8 cellular contexts compared by ENCODE assay signal in genomic region chr1:18913065-18913502, GRCh38.
DNase-seq lines count a peak whose midpoint lies in the region; ATAC-seq and TF ChIP-seq lines count a peak whose summit lies in the region.

No MANE protein-coding gene starts in this region.

- DNase-seq in 8988T, result peak; percentile 95
- peak; percentile 17 to 68 for DNase-seq in NCI-H1930 (lab: John Stamatoyannopoulos, UW)
- peak; percentile 40 for DNase-seq in activated CD4-positive, CD25-positive, alpha-beta regulatory T cell treated with anti-CD3 and anti-CD28 coated beads, Interleukin-2, amount 50 U/mL, for 16 hours (ENCODE audit: low read depth, low spot score)
- DNase-seq in caudate nucleus (lab: John Stamatoyannopoulos, UW), result peak in 57 of 61 donors; percentile 21 to 85 (median 69)
- DNase-seq in kidney tubule cell (ENCODE audit: low spot score), result peak; percentile 92
- DNase-seq in stimulated activated CD4-positive, alpha-beta T cell treated with anti-CD3 and anti-CD28 coated beads, Interleukin-1b, Interleukin-23, amount 100 ng/mL, for 48 hours, result peak; percentile 72

- ATAC-seq in HG02885 (IDR thresholded peaks at IDR 0.05; ENCODE audit: poor library complexity, unreplicated experiment), result no peak

- H3K4me3 ChIP-seq in GM12875 (ENCODE audit: low read depth, low read length), result no peak overlapping the region

- TF ChIP-seq CTCF in GM12875 (IDR thresholded peaks at IDR 0.05; ENCODE audit: borderline replicate concordance, insufficient read depth, low read depth, low read length), result peak; percentile 99

- peak overlapping the region; percentile 58 for H3K27ac ChIP-seq in caudate nucleus (ENCODE audit: low read depth, low read length)

Comparison
In these comparisons a context has a peak if more than half of its experiments do, and no peak if none do; other contexts are left out.
1. DNase-seq: peak in every context shown above with its lines; median percentile 95 in 8988T; 92 in kidney tubule cell; 72 in stimulated activated CD4-positive, alpha-beta T cell treated with anti-CD3 and anti-CD28 coated beads, Interleukin-1b, Interleukin-23, amount 100 ng/mL, for 48 hours; 69 in caudate nucleus; 42 in NCI-H1930; 40 in activated CD4-positive, CD25-positive, alpha-beta regulatory T cell treated with anti-CD3 and anti-CD28 coated beads, Interleukin-2, amount 50 U/mL, for 16 hours.